20 cellular contexts compared by ENCODE assay signal in the genomic region with DNA sequence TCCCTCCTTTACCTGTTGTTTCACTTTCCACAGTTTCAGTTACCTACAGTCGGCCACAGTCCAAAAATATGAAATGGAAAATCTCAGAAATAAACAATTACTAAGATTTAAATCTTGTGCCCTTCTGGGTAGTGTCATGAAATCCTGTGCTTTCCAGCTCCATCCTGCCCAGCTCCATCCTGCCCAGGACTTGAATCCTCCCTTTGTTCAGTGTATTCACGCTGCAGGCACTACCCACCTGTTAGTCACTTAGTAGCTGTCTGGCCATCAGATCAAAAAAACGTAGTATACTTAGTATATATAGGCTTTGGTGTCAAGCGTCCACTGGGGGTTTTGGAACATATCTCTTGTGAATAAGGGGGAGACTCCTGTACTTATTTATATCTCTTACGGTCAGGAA.
DNase-seq lines count a peak whose midpoint lies in the region; ATAC-seq, FAIRE-seq and TF ChIP-seq lines count a peak whose summit lies in the region.
"Had no signal": no experiment of that assay in that cellular context is flagged by ENCODE, and none has a peak within 500 bp of the region (broad histone marks: within the 10 kb centered on the region; RNA-seq: fewer than 3 reads in every experiment).

No MANE protein-coding gene starts in this region.

- in situ Hi-C loops in SK-MEL-5 (cut with HindIII; ENCODE audit: low pct_unique_long_range_greater_than_20kb, low sequenced_read_pairs) = no loop called here

- H3K4me2 ChIP-seq in PC-3 (ENCODE audit: low read length) (0 out of 2 replicates have a peak overlapping the region, but pooled peaks have one; percentile 22), keratinocyte (ENCODE audit: control insufficient read depth, extremely low read depth, insufficient read depth, low read depth, low read length) (no peak overlapping the region)
- H3K4me2 ChIP-seq: A549 had no signal

- H3K9me3 ChIP-seq in PC-3 (ENCODE audit: low read length) = no peaks in the 10 kb centered on the region
- H3K9me3 ChIP-seq in keratinocyte (ENCODE audit: control insufficient read depth, low read depth, low read length) = no peaks in the 10 kb centered on the region
- H3K9me3 ChIP-seq in vagina = no peaks in the 10 kb centered on the region
- H3K9me3 ChIP-seq: A549, BE2C, Caco-2, HAP-1 had no signal

- dilution Hi-C loops in keratinocyte (cut with MboI; ENCODE audit: extremely low pct_ligation_motif_present, low sequenced_read_pairs) = no loop called here

- peak; percentile 50 for ATAC-seq in PC-3
- ATAC-seq: A549, HepG2 had no signal

- FAIRE-seq in bronchial epithelial cell (lab: Jason Lieb, UNC) = no peak
- FAIRE-seq in keratinocyte (lab: Jason Lieb, UNC) = peak; percentile 68
- FAIRE-seq: A549, GM12892, H1, HepG2, HTR-8/SVneo had no signal

- H3K36me3 ChIP-seq in PC-3 (ENCODE audit: low read depth, low read length) (no peaks in the 10 kb centered on the region), bronchial epithelial cell (ENCODE audit: control insufficient read depth, insufficient read depth, low read length) (no peaks in the 10 kb centered on the region), keratinocyte (ENCODE audit: control insufficient read depth in 2 of 2, extremely low read depth in 1 of 2, insufficient read depth in 2 of 2, low read length in 2 of 2) (no peaks in the 10 kb centered on the region), vagina (no peaks in the 10 kb centered on the region)
- H3K36me3 ChIP-seq: BE2C, HAP-1 had no signal

- H3K9ac ChIP-seq in PC-3 (ENCODE audit: low read length) = no peak overlapping the region
- H3K9ac ChIP-seq in keratinocyte (ENCODE audit: control insufficient read depth, extremely low read depth, insufficient read depth, low read length) = no peak overlapping the region

- H3K27me3 ChIP-seq in PC-3 (ENCODE audit: low read length) = no peaks in the 10 kb centered on the region
- H3K27me3 ChIP-seq in bronchial epithelial cell (ENCODE audit: control insufficient read depth, insufficient read depth, low read length) = no peaks in the 10 kb centered on the region
- H3K27me3 ChIP-seq in keratinocyte (ENCODE audit: control insufficient read depth, extremely low read depth, insufficient read depth, low read length) = no peaks in the 10 kb centered on the region
- no peaks in the 10 kb centered on the region for H3K27me3 ChIP-seq in vagina
- H3K27me3 ChIP-seq: BE2C had no signal

- H3K4me1 ChIP-seq in PC-3 (ENCODE audit: insufficient read depth, low read length) = peaks cover 33% of the 10 kb centered on the region
- H3K4me1 ChIP-seq in keratinocyte (ENCODE audit: control insufficient read depth, extremely low read depth, insufficient read depth, low read length) = peaks cover 13% of the 10 kb centered on the region
- H3K4me1 ChIP-seq in vagina = no peaks in the 10 kb centered on the region
- H3K4me1 ChIP-seq: A549, HAP-1 had no signal

- TF ChIP-seq POLR2A in vagina (IDR thresholded peaks at IDR 0.05) = no peak

- no peak overlapping the region for H3K4me3 ChIP-seq in PC-3 (ENCODE audit: low read length)
- no peak overlapping the region for H3K4me3 ChIP-seq in bronchial epithelial cell (ENCODE audit: low read depth, low read length)
- H3K4me3 ChIP-seq in keratinocyte (ENCODE audit: control insufficient read depth in 2 of 3, extremely low read depth in 1 of 3, insufficient read depth in 2 of 3, low read depth in 1 of 3, low read length in 3 of 3) = no peak overlapping the region
- no peak overlapping the region for H3K4me3 ChIP-seq in vagina
- H3K4me3 ChIP-seq: A549, HAP-1 had no signal

- intact Hi-C loops in PC-3 (cut with micrococcal nuclease) = no loop called here
- intact Hi-C loops in vagina (cut with DNase I) = no loop called here

- no peaks in the 10 kb centered on the region for H3F3A ChIP-seq in PC-3 (ENCODE audit: low read length, unreplicated experiment)

- POLR2A ChIA-PET in PC-3 (lab: Charles Lee; ENCODE audit: unreplicated experiment) = no interaction called here

- TF ChIP-seq CTCF in PC-3 (conservative IDR thresholded peaks at IDR 0.05; ENCODE audit: low read depth, low read length) (no peak), bronchial epithelial cell (IDR thresholded peaks at IDR 0.05; ENCODE audit: insufficient read depth, low read length, severe bottlenecking) (no peak), keratinocyte (optimal IDR thresholded peaks at IDR 0.05 in 1 of 3, IDR thresholded peaks at IDR 0.05 in 1 of 3, conservative IDR thresholded peaks at IDR 0.05 in 1 of 3; ENCODE audit: extremely low read depth in 1 of 3, insufficient read depth in 2 of 3, low read length in 3 of 3) (no peak), vagina (IDR thresholded peaks at IDR 0.05) (no peak)

- no peaks in the 10 kb centered on the region for H3K79me2 ChIP-seq in PC-3 (ENCODE audit: low read length)
- no peaks in the 10 kb centered on the region for H3K79me2 ChIP-seq in keratinocyte (ENCODE audit: control insufficient read depth, insufficient read depth, low read length)

- H4K20me1 ChIP-seq in PC-3 (ENCODE audit: low read length) (no peaks in the 10 kb centered on the region), keratinocyte (ENCODE audit: control insufficient read depth, extremely low read depth, insufficient read depth, low read length) (no peaks in the 10 kb centered on the region)

- no peak overlapping the region for H2AFZ ChIP-seq in PC-3 (ENCODE audit: low read length)
- H2AFZ ChIP-seq in keratinocyte (ENCODE audit: control insufficient read depth, low read length) = peak overlapping the region; percentile 16

- no peak overlapping the region for H3K27ac ChIP-seq in PC-3 (ENCODE audit: low read length)
- H3K27ac ChIP-seq in keratinocyte (ENCODE audit: control insufficient read depth, insufficient read depth, low read length) = no peak overlapping the region
- no peak overlapping the region for H3K27ac ChIP-seq in vagina
- H3K27ac ChIP-seq: A549, C4-2B had no signal

- no peaks in the 10 kb centered on the region for H3K9me1 ChIP-seq in keratinocyte (ENCODE audit: control insufficient read depth, extremely low read depth, insufficient read depth, low read length)

- CTCF ChIA-PET in PC-3 (lab: Charles Lee) = no interaction called here

- H3K9me2 ChIP-seq in PC-3 (replicated peaks; ENCODE audit: low read length) = no peaks in the 10 kb centered on the region

- BruUV-seq in PC-3 (replicated peaks; lab: Mats Ljungman, UMichigan) = no TSS peak

- DNase-seq in PC-3 = peak; percentile 48
- DNase-seq in SK-MEL-5 (ENCODE audit: low read depth, low spot score) = peak; percentile 33
- peak; percentile 64 for DNase-seq in bronchial epithelial cell (ENCODE audit: low read depth)
- no peak for DNase-seq in keratinocyte (ENCODE audit: low read depth, low spot score)
- no peak for DNase-seq in vagina (ENCODE audit: extremely low spot score in 2 of 2)
- DNase-seq in GOT3 (lab: John Stamatoyannopoulos, UW) = no peak
- no peak for DNase-seq in RPMI8226
- DNase-seq in COR-L47 (lab: John Stamatoyannopoulos, UW) = no peak
- DNase-seq: BE2C; Caco-2; CD4-positive, alpha-beta memory T cell; DND-41; GDM1 had no signal

Comparison
In these comparisons a context has a peak if more than half of its experiments do, and no peak if none do; other contexts are left out.
1. DNase-seq: peak in PC-3 (single experiment), SK-MEL-5 (single experiment) and bronchial epithelial cell (single experiment); none in keratinocyte (single experiment), vagina (0 of 2), GOT3 (single experiment), RPMI8226 (single experiment) and COR-L47 (single experiment).